Comparison of ENCODE assay signal across 17 cellular contexts in genomic region chr1:25425098-25426085, GRCh38. TPM values are rescaled to one million over a fixed set of nuclear protein-coding genes. Genes with fewer than 3 reads are reported as not detected.
DNase-seq lines count a peak whose midpoint lies in the region; ATAC-seq and TF ChIP-seq lines count a peak whose summit lies in the region.
"Had no signal": no experiment of that assay in that cellular context is flagged by ENCODE, and none has a peak within 500 bp of the region (broad histone marks: within the 10 kb centered on the region; RNA-seq: fewer than 3 reads in every experiment).

No MANE protein-coding gene starts in this region.

- DNase-seq in MV-4-11 (lab: John Stamatoyannopoulos, UW) = peak; percentile 22
- DNase-seq in body of pancreas = peak; percentile 84 to 95 (median 91)
- peak; percentile 95 for DNase-seq in kidney tubule cell (ENCODE audit: low spot score)
- DNase-seq in transverse colon = peak; percentile 68
- no peak for DNase-seq in right atrium auricular region (ENCODE audit: low spot score)
- DNase-seq in GM23338 (ENCODE audit: low spot score) = no peak
- DNase-seq: anterior cingulate cortex; BE2C; left ventricle myocardium superior; ovary; stimulated activated CD4-positive, alpha-beta T cell treated with anti-CD3 and anti-CD28 coated beads, Interleukin-4, amount 100 ng/mL, for 4 hours; stimulated activated CD8-positive, alpha-beta memory T cell treated with anti-CD3 and anti-CD28 coated beads, Interleukin-4, amount 100 ng/mL, for 48 hours; T-helper 2 cell had no signal

- TF ChIP-seq POLR2A in body of pancreas (IDR thresholded peaks at IDR 0.05) (peak in 2 of 3 donors; percentile 62 to 74), transverse colon (IDR thresholded peaks at IDR 0.05) (peak; percentile 21)

- H3K9me3 ChIP-seq in body of pancreas = no peaks in the 10 kb centered on the region
- no peaks in the 10 kb centered on the region for H3K9me3 ChIP-seq in transverse colon
- H3K9me3 ChIP-seq in right atrium auricular region = no peaks in the 10 kb centered on the region
- H3K9me3 ChIP-seq: BE2C, ovary, SJSA1 had no signal

- intact Hi-C loops in body of pancreas (cut with DNase I) (no loop called here), transverse colon (cut with DNase I; ENCODE audit: low total_unique reads) (no loop called here)

- no peaks in the 10 kb centered on the region for H3K27me3 ChIP-seq in body of pancreas
- H3K27me3 ChIP-seq in transverse colon = no peaks in the 10 kb centered on the region
- H3K27me3 ChIP-seq in right atrium auricular region = no peaks in the 10 kb centered on the region
- peaks cover 9% of the 10 kb centered on the region; the same call in 1 of the 2 replicates for H3K27me3 ChIP-seq in GM23338 (ENCODE audit: insufficient read depth)
- H3K27me3 ChIP-seq: BE2C, ovary, SJSA1 had no signal

- no peaks in the 10 kb centered on the region for H3F3A ChIP-seq in GM23338 (replicated peaks; ENCODE audit: low read depth)

- TF ChIP-seq CTCF in body of pancreas (IDR thresholded peaks at IDR 0.05) (no peak), transverse colon (IDR thresholded peaks at IDR 0.05) (no peak), right atrium auricular region (IDR thresholded peaks at IDR 0.05) (no peak), GM23338 (conservative IDR thresholded peaks at IDR 0.05; ENCODE audit: low read depth in 2 of 2) (no peak)

- no peaks in the 10 kb centered on the region for H3K9me2 ChIP-seq in GM23338 (ENCODE audit: insufficient read depth)

- peaks cover 16% of the 10 kb centered on the region for H3K27me3 Mint-ChIP-seq in GM23338 (ENCODE audit: insufficient read depth, low read depth, poor library complexity)

- no peak overlapping the region for H2AFZ ChIP-seq in GM23338

- no peaks in the 10 kb centered on the region for H3K36me3 Mint-ChIP-seq in GM23338 (ENCODE audit: low read depth)

- WGBS in body of pancreas, 2 donors = 43 to 55% methylated on average over 13 to 16 of the region's 16 CpGs
- 59 to 90% methylated on average over 2 to 16 of the region's 16 CpGs for whole genome bisulfite sequencing in transverse colon (ENCODE audit: low coverage in 1 of 2), 2 donors

- H3K79me2 ChIP-seq in GM23338 (replicated peaks; ENCODE audit: insufficient read depth) = no peaks in the 10 kb centered on the region

- TF ChIP-seq EP300 in transverse colon (IDR thresholded peaks at IDR 0.05; ENCODE audit: low read depth) = no peak

- no peaks in the 10 kb centered on the region for H4K20me1 ChIP-seq in GM23338 (replicated peaks; ENCODE audit: insufficient read depth)

- H3K4me1 ChIP-seq in body of pancreas (peaks cover 48% of the 10 kb centered on the region), transverse colon (peaks cover 0 to 6% (median 0%) of the 10 kb centered on the region in 4 donors), right atrium auricular region (peaks cover 0 to 6% of the 10 kb centered on the region in 2 donors), GM23338 (ENCODE audit: insufficient read depth) (no peaks in the 10 kb centered on the region)
- H3K4me1 ChIP-seq: BE2C had no signal

- H3K9me3 Mint-ChIP-seq in GM23338 = no peaks in the 10 kb centered on the region
- H3K9me3 Mint-ChIP-seq: activated T-helper 2 cell treated with anti-CD3 and anti-CD28 coated beads, Interferon-gamma antibody, Interleukin-2, Interleukin-4, amounts not matched to agents 10 μg/mL and 5 μg/mL and 100 μg/mL, durations not matched to agents 14 hours and 24 hours and 36 hours had no signal

- no peak overlapping the region for H3K27ac Mint-ChIP-seq in GM23338
- H3K27ac Mint-ChIP-seq: activated T-helper 2 cell treated with anti-CD3 and anti-CD28 coated beads, Interferon-gamma antibody, Interleukin-2, Interleukin-4, amounts not matched to agents 10 μg/mL and 5 μg/mL and 100 μg/mL, durations not matched to agents 14 hours and 24 hours and 36 hours had no signal

- H3K27ac ChIP-seq in body of pancreas (peak overlapping the region; percentile 65 to 83 (median 80)), transverse colon (peak overlapping the region; percentile 51 to 70 (median 56)), right atrium auricular region (no peak overlapping the region), GM23338 (ENCODE audit: low read depth) (no peak overlapping the region)
- H3K27ac ChIP-seq: ovary, SJSA1 had no signal

- no peaks in the 10 kb centered on the region for H3K36me3 ChIP-seq in body of pancreas (replicated peaks in 1 of 2; ENCODE audit: insufficient read depth in 1 of 2, low read depth in 2 of 2)
- H3K36me3 ChIP-seq in transverse colon = no peaks in the 10 kb centered on the region
- no peaks in the 10 kb centered on the region for H3K36me3 ChIP-seq in right atrium auricular region
- no peaks in the 10 kb centered on the region for H3K36me3 ChIP-seq in GM23338 (ENCODE audit: insufficient read depth)
- H3K36me3 ChIP-seq: BE2C, ovary had no signal

- no peak overlapping the region for H3K4me3 Mint-ChIP-seq in GM23338

- ATAC-seq in body of pancreas = peak; percentile 72
- no peak for ATAC-seq in HG03520 (IDR thresholded peaks at IDR 0.05; ENCODE audit: unreplicated experiment)
- no peak for ATAC-seq in GM23338
- ATAC-seq: activated CD4-positive, CD25-positive, alpha-beta regulatory T cell treated with anti-CD3 and anti-CD28 coated beads, Interleukin-2, amount 50 U/mL, for 24 hours; left ventricle myocardium superior had no signal

- H3K4me3 ChIP-seq in body of pancreas (no peak overlapping the region), transverse colon (no peak overlapping the region), right atrium auricular region (no peak overlapping the region), GM23338 (no peak overlapping the region)
- H3K4me3 ChIP-seq: ovary, SJSA1 had no signal

- no peak overlapping the region for H3K4me2 ChIP-seq in GM23338

- H3K4me1 Mint-ChIP-seq in GM23338 = peaks cover 14% of the 10 kb centered on the region

- in situ Hi-C loops in transverse colon (cut with MboI; ENCODE audit: low pct_ligation_motif_present in 1 of 4, low pct_unique_long_range_greater_than_20kb in 1 of 4, low sequenced_read_pairs in 3 of 4) = no loop called here

TF ChIP-seq in GM23338, 12 proteins besides CTCF, POLR2A, EP300 and RAD21:
- no peak for TF ChIP-seq POLR2AphosphoS5 (IDR thresholded peaks at IDR 0.05; ENCODE audit: low read depth)
TF ChIP-seq in GM23338: peak in this region for 0.

RNA-seq across cellular contexts. Expression of gene RHCE, which starts 4.8 kb away (rescaled TPM):
- under 1 TPM in 1 of 2 donors, not detected in 1; 0.26 TPM for total RNA-seq in body of pancreas
- total RNA-seq in transverse colon = not detected
- total RNA-seq in right atrium auricular region = under 1 TPM in 1 of 2 donors, not detected in 1; 0.28 TPM
- total RNA-seq in GM23338 (2014; rRNA removed; shearing (Covaris generic)) = 0.17 TPM in 1 of 2 replicates, not detected in the other
- 0.15 and 0.38 TPM in 2 replicates for polyA plus RNA-seq in GM23338 (2016; fragmentation: Nextera tagmentation; extraction: Ambion mirVana)

RNA-seq across cellular contexts. Expression of gene MACO1, which starts 5.3 kb away (rescaled TPM):
- 10 to 100 TPM; 21.3 to 23.4 TPM for total RNA-seq in body of pancreas
- total RNA-seq in transverse colon = 10 to 100 TPM; 11.3 to 24.9 (median 19.0) TPM
- 10 to 100 TPM; 14.0 to 14.5 TPM for total RNA-seq in right atrium auricular region
- 8.9 and 9.8 TPM in 2 replicates for total RNA-seq in GM23338 (2014; rRNA removed; shearing (Covaris generic))
- 10.3 and 10.6 TPM in 2 replicates for polyA plus RNA-seq in GM23338 (2016; fragmentation: Nextera tagmentation; extraction: Ambion mirVana)

Comparison
In these comparisons a context has a peak if more than half of its experiments do, and no peak if none do; other contexts are left out.
1. DNase-seq: peak in MV-4-11 (single experiment), body of pancreas (4 of 4), kidney tubule cell (single experiment) and transverse colon (single experiment); none in right atrium auricular region (single experiment) and GM23338 (single experiment).
2. H3K27ac ChIP-seq: peak in body of pancreas (4 of 4) and transverse colon (4 of 4); none in right atrium auricular region (0 of 2) and GM23338 (single experiment).